16 cellular contexts compared by ENCODE assay signal in genomic region chr14:55136241-55136640, GRCh38. TPM values are rescaled to one million over a fixed set of nuclear protein-coding genes. Genes with fewer than 3 reads are reported as not detected.
DNase-seq lines count a peak whose midpoint lies in the region; ATAC-seq, FAIRE-seq and TF ChIP-seq lines count a peak whose summit lies in the region.
"Had no signal": no experiment of that assay in that cellular context is flagged by ENCODE, and none has a peak within 500 bp of the region (broad histone marks: within the 10 kb centered on the region; RNA-seq: fewer than 3 reads in every experiment).

No MANE protein-coding gene starts in this region.

- H3K27me3 ChIP-seq in breast epithelium (no peaks in the 10 kb centered on the region), hepatocyte (no peaks in the 10 kb centered on the region), transverse colon (no peaks in the 10 kb centered on the region), HepG2 (ENCODE audit: control insufficient read depth in 1 of 2, insufficient read depth in 2 of 2, low read length in 2 of 2) (no peaks in the 10 kb centered on the region)
- H3K27me3 ChIP-seq: ovary had no signal

- H3K9me3 ChIP-seq in breast epithelium (no peaks in the 10 kb centered on the region), hepatocyte (ENCODE audit: low read depth) (no peaks in the 10 kb centered on the region), transverse colon (no peaks in the 10 kb centered on the region), HepG2 (ENCODE audit: low read length) (no peaks in the 10 kb centered on the region)
- H3K9me3 ChIP-seq: ovary had no signal

- TF ChIP-seq RAD21 in HepG2 (CRISPR knock-in tag; IDR thresholded peaks at IDR 0.05) = no peak

- WGBS in hepatocyte (ENCODE audit: low lambda C conversion rate, missing lambda C conversion rate) = 86% methylated on average over 3 of the region's 3 CpGs
- 61 to 72% methylated on average over 3 of the region's 3 CpGs for WGBS in transverse colon (ENCODE audit: low coverage in 1 of 2), 2 donors
- 97% methylated on average over 3 of the region's 3 CpGs for WGBS in HepG2 (ENCODE audit: low lambda C conversion rate)

- H3K79me2 ChIP-seq in hepatocyte (peaks cover 78% of the 10 kb centered on the region), HepG2 (ENCODE audit: insufficient read depth, low read length) (peaks cover 3% of the 10 kb centered on the region)

- peak; percentile 21 for DNase-seq in HT1080 (ENCODE audit: low read depth)
- DNase-seq in breast epithelium (ENCODE audit: low spot score in 2 of 2) = no peak
- DNase-seq in hepatocyte (ENCODE audit: low spot score) = no peak
- no peak for DNase-seq in transverse colon
- no peak for DNase-seq in inferior parietal cortex (ENCODE audit: extremely low spot score)
- DNase-seq in HepG2 (ENCODE audit: low spot score) = no peak
- DNase-seq: DND-41, immature natural killer cell, NCI-H1694, NCI-H526 treated with DMSO at 0.1 percent for 48 hours, ovary, T-helper 2 cell had no signal

- H3K9me2 ChIP-seq in hepatocyte (replicated peaks; ENCODE audit: insufficient read depth) = no peaks in the 10 kb centered on the region

- intact Hi-C loops in breast epithelium (cut with DNase I; ENCODE audit: low total_unique reads) (no loop called here), transverse colon (cut with DNase I; ENCODE audit: low total_unique reads) (no loop called here), HepG2 (cut with micrococcal nuclease; ENCODE audit: unreplicated experiment) (no loop called here)

- H3K36me3 ChIP-seq in breast epithelium = peaks cover 19% of the 10 kb centered on the region
- peaks cover 4% of the 10 kb centered on the region for H3K36me3 ChIP-seq in hepatocyte (replicated peaks; ENCODE audit: insufficient read depth, low read depth)
- H3K36me3 ChIP-seq in transverse colon = peaks cover 0 to 28% (median 12%) of the 10 kb centered on the region in 4 donors
- peaks cover 10 to 17% of the 10 kb centered on the region in 2 experiments; a peak in 4 of 5 replicates for H3K36me3 ChIP-seq in HepG2 (replicated peaks in 1 of 2; ENCODE audit: control insufficient read depth in 1 of 2, insufficient read depth in 2 of 2, low read length in 2 of 2)
- H3K36me3 ChIP-seq: ovary had no signal

- in situ Hi-C loops in transverse colon (cut with MboI; ENCODE audit: low pct_ligation_motif_present in 1 of 4, low pct_unique_long_range_greater_than_20kb in 1 of 4, low sequenced_read_pairs in 3 of 4) (loop anchor here in 1 of 4 donors (10.0 kb wide), 1 partner anchor 51 kb away; no protein-coding TSS in a partner anchor), HepG2 (cut with HindIII; ENCODE audit: extremely low pct_ligation_motif_present, low pct_unique_long_range_greater_than_20kb) (no loop called here)

- peak overlapping the region; percentile 77 to 90 for H3K27ac ChIP-seq in breast epithelium
- peak overlapping the region; percentile 41 for H3K27ac ChIP-seq in hepatocyte
- peak overlapping the region; percentile 60 to 76 (median 68) for H3K27ac ChIP-seq in transverse colon
- no peak overlapping the region for H3K27ac ChIP-seq in HepG2 (ENCODE audit: extremely low read length, insufficient read depth, low read length)

- CTCF ChIA-PET in HepG2 (lab: Yijun Ruan, JAX; ENCODE audit: low intra/inter-chr PET ratio, low total read pairs) = no interaction called here

- BruUV-seq in HepG2 (replicated peaks; lab: Mats Ljungman, UMichigan) = no TSS peak

- POLR2A ChIA-PET in HepG2 (lab: Yijun Ruan, JAX) = no interaction called here

- H3K4me3 ChIP-seq in breast epithelium = peak overlapping the region in 1 of 3 donors; percentile 55
- no peak overlapping the region for H3K4me3 ChIP-seq in hepatocyte
- no peak overlapping the region for H3K4me3 ChIP-seq in transverse colon
- no peak overlapping the region for H3K4me3 ChIP-seq in HepG2 (replicated peaks in 1 of 3; ENCODE audit: insufficient read depth in 1 of 3, low read depth in 2 of 3, low read length in 3 of 3)
- H3K4me3 ChIP-seq: ovary had no signal

- TF ChIP-seq EP300 in transverse colon (IDR thresholded peaks at IDR 0.05; ENCODE audit: low read depth) (no peak), HepG2 (IDR thresholded peaks at IDR 0.05; ENCODE audit: low read depth in 2 of 2, low read length in 2 of 2) (no peak), HepG2 (CRISPR knock-in tag; IDR thresholded peaks at IDR 0.05; ENCODE audit: borderline replicate concordance) (no peak)

- ATAC-seq in GM19397 (IDR thresholded peaks at IDR 0.05; ENCODE audit: unreplicated experiment) (no peak), HepG2 (no peak)
- ATAC-seq: Panc1 had no signal

- TF ChIP-seq POLR2A in breast epithelium (IDR thresholded peaks at IDR 0.05) (no peak), transverse colon (IDR thresholded peaks at IDR 0.05) (no peak), HepG2 (IDR thresholded peaks at IDR 0.05; ENCODE audit: insufficient read depth in 1 of 2, low read depth in 2 of 2, low read length in 2 of 2) (no peak)

- no peak overlapping the region for H3K9ac ChIP-seq in HepG2 (ENCODE audit: insufficient read depth, low read depth, low read length)

- FAIRE-seq in HepG2 (lab: Jason Lieb, UNC) = no peak
- FAIRE-seq: colon, GM12891 had no signal

- no peak overlapping the region for H2AFZ ChIP-seq in hepatocyte
- no peak overlapping the region for H2AFZ ChIP-seq in HepG2 (ENCODE audit: low read length)

- TF ChIP-seq CTCF in breast epithelium (IDR thresholded peaks at IDR 0.05) (no peak), hepatocyte (IDR thresholded peaks at IDR 0.05; ENCODE audit: poor library complexity) (no peak), transverse colon (IDR thresholded peaks at IDR 0.05) (no peak), HepG2 (CRISPR knock-in tag; IDR thresholded peaks at IDR 0.05) (no peak)

- H4K20me1 ChIP-seq in hepatocyte (ENCODE audit: insufficient read depth, poor library complexity, severe bottlenecking) = peaks cover 71% of the 10 kb centered on the region
- H4K20me1 ChIP-seq in HepG2 (ENCODE audit: insufficient read depth, low read length) = no peaks in the 10 kb centered on the region

- H3K4me1 ChIP-seq in breast epithelium (peaks cover 11 to 22% of the 10 kb centered on the region in 2 donors), hepatocyte (ENCODE audit: insufficient read depth) (peaks cover 4% of the 10 kb centered on the region), transverse colon (peaks cover 20 to 75% (median 44%) of the 10 kb centered on the region in 4 donors), HepG2 (ENCODE audit: insufficient read depth, low read length) (peaks cover 7% of the 10 kb centered on the region; the same call in 1 of the 2 replicates)

- H3K4me2 ChIP-seq in hepatocyte (peak overlapping the region; percentile 83), HepG2 (ENCODE audit: low read depth, low read length) (no peak overlapping the region)

RNA-seq across cellular contexts. Expression of gene LGALS3, which starts 7.2 kb away (rescaled TPM):
- 53.8 and 69.3 TPM in 2 replicates for total RNA-seq in HT1080 (2014; rRNA removed; shearing (Covaris generic))
- 64.0 and 72.8 TPM in 2 replicates for polyA plus RNA-seq in HT1080 (2015; cell fraction: cytosol; rRNA removed)
- polyA plus RNA-seq in HT1080 (2015; cell fraction: nucleus; rRNA removed) = 56.5 and 67.4 TPM in 2 replicates
- 100 to 1,000 TPM; 293 to 580 (median 571) TPM for total RNA-seq in breast epithelium
- 461 and 534 TPM in 2 replicates for total RNA-seq in hepatocyte
- 690 and 766 TPM in 2 replicates for polyA plus RNA-seq in hepatocyte
- total RNA-seq in transverse colon = 1,000 to 10,000 TPM in 3 of 4 donors, 100 to 1,000 TPM in 1; 388 to 2,805 (median 1,702) TPM
- 5.0 and 6.3 TPM in 2 replicates for total RNA-seq in HepG2 (2016; rRNA removed; fragmentation: Illumina TruSeq; extraction: Trizol)
- 2.6 and 3.6 TPM in 2 replicates for total RNA-seq in HepG2 (2016; cell fraction: cytosol; rRNA removed; fragmentation: Illumina TruSeq; extraction: Trizol; ENCODE audit: low read depth)
- total RNA-seq in HepG2 (2016; cell fraction: insoluble cytoplasmic fraction; rRNA removed; fragmentation: Illumina TruSeq; extraction: Trizol) = 6.6 and 7.4 TPM in 2 replicates
- 2.7 and 2.8 TPM in 2 replicates for total RNA-seq in HepG2 (2016; cell fraction: membrane; rRNA removed; fragmentation: Illumina TruSeq; extraction: Trizol)
- total RNA-seq in HepG2 (2016; cell fraction: nucleus; rRNA removed; fragmentation: Illumina TruSeq; extraction: Trizol) = 2.9 TPM in 2 replicates
- 92.2 and 97.4 TPM in 2 replicates for polyA plus RNA-seq in HepG2 (2011; rRNA removed)
- 78.8 and 85.7 TPM in 2 replicates for polyA plus RNA-seq in HepG2 (2011; cell fraction: cytosol; rRNA removed)
- 48.6 and 48.9 TPM in 2 replicates for polyA plus RNA-seq in HepG2 (2011; cell fraction: nucleus; rRNA removed)
- polyA plus RNA-seq in HepG2 (2012) = 16.0 and 39.9 TPM in 2 replicates
- 5.0 and 5.9 TPM in 2 replicates for polyA plus RNA-seq in HepG2 (2016; cell fraction: cytosol; fragmentation: Illumina TruSeq; extraction: Trizol; ENCODE audit: low read depth)
- polyA plus RNA-seq in HepG2 (2016; cell fraction: insoluble cytoplasmic fraction; fragmentation: Illumina TruSeq; extraction: Trizol; ENCODE audit: low read depth) = 10.5 and 10.8 TPM in 2 replicates
- 3.3 TPM in 2 replicates for polyA plus RNA-seq in HepG2 (2016; cell fraction: membrane; fragmentation: Illumina TruSeq; extraction: Trizol; ENCODE audit: low read depth)
- polyA plus RNA-seq in HepG2 (2016; cell fraction: nucleus; fragmentation: Illumina TruSeq; extraction: Trizol; ENCODE audit: insufficient read depth, low read depth) = 6.0 and 6.6 TPM in 2 replicates
- polyA minus RNA-seq in HepG2 (2011; rRNA and poly(A)+ RNA removed; ENCODE audit: low replicate concordance) = 42.0 and 143 TPM in 2 replicates
- polyA minus RNA-seq in HepG2 (2011; cell fraction: cytosol; rRNA and poly(A)+ RNA removed) = 30.7 and 33.1 TPM in 2 replicates
- 12.0 and 17.0 TPM in 2 replicates for polyA minus RNA-seq in HepG2 (2011; cell fraction: nucleus; rRNA and poly(A)+ RNA removed)

RNA-seq across cellular contexts. Expression of gene DLGAP5, which starts 55.1 kb away (rescaled TPM):
- total RNA-seq in HT1080 (2014; rRNA removed; shearing (Covaris generic)) = 42.8 and 53.6 TPM in 2 replicates
- 42.3 and 46.3 TPM in 2 replicates for polyA plus RNA-seq in HT1080 (2015; cell fraction: cytosol; rRNA removed)
- 105 and 106 TPM in 2 replicates for polyA plus RNA-seq in HT1080 (2015; cell fraction: nucleus; rRNA removed)
- total RNA-seq in breast epithelium (1 to 10 TPM in 1 of 3 donors, under 1 TPM in 2; under 0.01 to 1.8 (median 0.15) TPM), hepatocyte (10.0 and 10.8 TPM in 2 replicates), transverse colon (10 to 100 TPM in 1 of 4 donors, 1 to 10 TPM in 2, under 1 TPM in 1; 0.82 to 11.5 (median 1.3) TPM), HepG2 (2016; rRNA removed; fragmentation: Illumina TruSeq; extraction: Trizol) (55.8 and 80.1 TPM in 2 replicates)
- polyA plus RNA-seq in hepatocyte (4.1 and 7.7 TPM in 2 replicates), HepG2 (2011; rRNA removed) (4.4 and 7.7 TPM in 2 replicates)
- total RNA-seq in HepG2 (2016; cell fraction: cytosol; rRNA removed; fragmentation: Illumina TruSeq; extraction: Trizol; ENCODE audit: low read depth) = 6.7 and 8.3 TPM in 2 replicates
- 58.3 and 80.7 TPM in 2 replicates for total RNA-seq in HepG2 (2016; cell fraction: insoluble cytoplasmic fraction; rRNA removed; fragmentation: Illumina TruSeq; extraction: Trizol)
- 16.7 and 20.1 TPM in 2 replicates for total RNA-seq in HepG2 (2016; cell fraction: membrane; rRNA removed; fragmentation: Illumina TruSeq; extraction: Trizol)
- 61.3 and 66.5 TPM in 2 replicates for total RNA-seq in HepG2 (2016; cell fraction: nucleus; rRNA removed; fragmentation: Illumina TruSeq; extraction: Trizol)
- polyA plus RNA-seq in HepG2 (2011; cell fraction: cytosol; rRNA removed) = 2.3 and 2.7 TPM in 2 replicates
- polyA plus RNA-seq in HepG2 (2011; cell fraction: nucleus; rRNA removed) = 4.1 and 4.4 TPM in 2 replicates
- polyA plus RNA-seq in HepG2 (2012) = 5.2 and 15.0 TPM in 2 replicates
- polyA plus RNA-seq in HepG2 (2016; cell fraction: cytosol; fragmentation: Illumina TruSeq; extraction: Trizol; ENCODE audit: low read depth) = 2.3 and 3.0 TPM in 2 replicates
- 49.1 and 49.3 TPM in 2 replicates for polyA plus RNA-seq in HepG2 (2016; cell fraction: insoluble cytoplasmic fraction; fragmentation: Illumina TruSeq; extraction: Trizol; ENCODE audit: low read depth)
- 6.1 and 7.6 TPM in 2 replicates for polyA plus RNA-seq in HepG2 (2016; cell fraction: membrane; fragmentation: Illumina TruSeq; extraction: Trizol; ENCODE audit: low read depth)
- 53.5 and 54.9 TPM in 2 replicates for polyA plus RNA-seq in HepG2 (2016; cell fraction: nucleus; fragmentation: Illumina TruSeq; extraction: Trizol; ENCODE audit: insufficient read depth, low read depth)
- 1.9 and 10.0 TPM in 2 replicates for polyA minus RNA-seq in HepG2 (2011; rRNA and poly(A)+ RNA removed; ENCODE audit: low replicate concordance)
- 5.5 and 9.6 TPM in 2 replicates for polyA minus RNA-seq in HepG2 (2011; cell fraction: cytosol; rRNA and poly(A)+ RNA removed)
- polyA minus RNA-seq in HepG2 (2011; cell fraction: nucleus; rRNA and poly(A)+ RNA removed) = 20.6 and 24.6 TPM in 2 replicates
